Comparison of ENCODE assay signal across 28 cellular contexts in the genomic region with DNA sequence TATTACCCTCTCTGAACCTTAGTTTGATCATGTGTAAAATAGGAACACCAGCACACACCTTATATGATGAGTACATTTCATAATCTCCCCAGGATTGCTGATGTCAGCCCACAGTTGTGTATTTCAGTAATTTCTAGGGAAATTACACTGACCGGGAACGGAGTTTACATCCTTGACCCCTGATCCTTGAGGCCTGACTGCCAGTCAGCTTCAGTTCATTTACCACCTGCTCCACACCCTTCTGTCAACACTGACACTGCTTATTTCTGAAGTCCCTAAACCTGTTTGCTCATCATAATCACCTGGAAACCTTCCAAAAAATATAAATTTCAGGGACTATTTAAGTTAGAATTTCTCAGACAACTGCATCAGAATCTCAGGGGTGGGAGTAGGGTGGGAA.
"Had no signal": no experiment of that assay in that cellular context is flagged by ENCODE, and none has a peak within 500 bp of the region (broad histone marks: within the 10 kb centered on the region; RNA-seq: fewer than 3 reads in every experiment).

No MANE protein-coding gene starts in this region.

- H3K9me3 ChIP-seq: prostate gland, tibial nerve had no signal

- H3K4me3 Mint-ChIP-seq: activated B cell treated with CpG ODN at 0.5 μM for 24 hours; activated CD8-positive, alpha-beta T cell treated with anti-CD3 and anti-CD28 coated beads for 36 hours; nephron progenitor cell had no signal

- H3K4me1 Mint-ChIP-seq: activated B cell treated with CpG ODN at 0.5 μM for 24 hours had no signal

- H3K36me3 ChIP-seq: prostate gland, tibial nerve had no signal

- H3K4me1 ChIP-seq: prostate gland, tibial nerve had no signal

- ATAC-seq: activated CD8-positive, alpha-beta T cell treated with anti-CD3 and anti-CD28 coated beads for 36 hours; activated naive CD4-positive, alpha-beta T cell treated with anti-CD3 and anti-CD28 coated beads, Interleukin-2, amount 50 U/mL, for 72 hours; foreskin keratinocyte; left ventricle myocardium superior; right cardiac atrium had no signal

- DNase-seq: activated B cell treated with CpG ODN at 0.5 μM for 24 hours; activated CD4-positive, alpha-beta T cell treated with anti-CD3 and anti-CD28 coated beads for 48 hours; activated CD8-positive, alpha-beta memory T cell treated with anti-CD3 and anti-CD28 coated beads, Interleukin-2, amount 50 U/mL, for 4 hours; activated CD8-positive, alpha-beta T cell treated with anti-CD3 and anti-CD28 coated beads for 36 hours; activated gamma-delta T cell; activated T-cell treated with anti-CD3 and anti-CD28 coated beads, Interleukin-2, amount 50 U/mL, for 48 hours; amniotic stem cell; central memory CD4-positive, alpha-beta T cell; cortex of kidney; effector CD8-positive, alpha-beta T cell; foreskin keratinocyte; glutamatergic neuron; hypothalamus; left ventricle myocardium superior; mesendoderm; nephron progenitor cell; occipital lobe; right cardiac atrium; stimulated activated CD4-positive, alpha-beta T cell treated with anti-CD3 and anti-CD28 coated beads, Interleukin-4, amount 100 ng/mL, for 4 hours; stimulated activated CD8-positive, alpha-beta memory T cell treated with anti-CD3 and anti-CD28 coated beads, Interleukin-4, amount 100 ng/mL, for 48 hours; stimulated activated naive CD4-positive, alpha-beta T cell treated with Interleukin-2 at 50 U/mL for 16 hours; substantia nigra had no signal

- H3K36me3 Mint-ChIP-seq: activated naive CD4-positive, alpha-beta T cell treated with anti-CD3 and anti-CD28 coated beads, Interleukin-2, amount 50 U/mL, for 72 hours had no signal

- H3K27ac ChIP-seq: foreskin keratinocyte, prostate gland, tibial nerve had no signal

- H3K4me3 ChIP-seq: prostate gland, smooth muscle cell, tibial nerve had no signal

- H3K27me3 ChIP-seq: foreskin keratinocyte, tibial nerve had no signal

- H3K27ac Mint-ChIP-seq: activated B cell treated with CpG ODN at 0.5 μM for 24 hours; activated CD8-positive, alpha-beta T cell treated with anti-CD3 and anti-CD28 coated beads for 36 hours; activated naive CD4-positive, alpha-beta T cell treated with anti-CD3 and anti-CD28 coated beads, Interleukin-2, amount 50 U/mL, for 72 hours; nephron progenitor cell had no signal

- FAIRE-seq: endothelial cell of umbilical vein, TTC549 had no signal

- H3K9me3 Mint-ChIP-seq: activated B cell treated with CpG ODN at 0.5 μM for 24 hours; activated CD8-positive, alpha-beta T cell treated with anti-CD3 and anti-CD28 coated beads for 36 hours; activated naive CD4-positive, alpha-beta T cell treated with anti-CD3 and anti-CD28 coated beads, Interleukin-2, amount 50 U/mL, for 72 hours; nephron progenitor cell had no signal
